32 cellular contexts compared by ENCODE assay signal in genomic region chr17:11404877-11405276, GRCh38.
"Had no signal": no experiment of that assay in that cellular context is flagged by ENCODE, and none has a peak within 500 bp of the region (broad histone marks: within the 10 kb centered on the region; RNA-seq: fewer than 3 reads in every experiment).

No MANE protein-coding gene starts in this region.

- H3K4me2 ChIP-seq: PC-9 had no signal

- ATAC-seq: Panc1, Right ventricle myocardium inferior, SK-N-SH treated with all-trans-retinoic acid at 6 μM for 48 hours had no signal

- H3K36me3 ChIP-seq: MG63, SJCRH30 had no signal

- H3K9me3 ChIP-seq: SJCRH30 had no signal

- H2AFZ ChIP-seq: PC-9 had no signal

- H3K4me1 ChIP-seq: SJCRH30 had no signal

- H3K27me3 ChIP-seq: MG63, SJCRH30 had no signal

- DNase-seq: Kasumi-1, KG1, NCI-H1048, NCI-H1092 treated with DMSO at 0.1 percent for 48 hours, NCI-H1417, NCI-H1436, NCI-H146, NCI-H1694, NCI-H187, NCI-H1930, NCI-H2029 treated with DMSO at 0.1 percent for 48 hours, NCI-H2081 treated with DMSO at 0.1 percent for 48 hours, NCI-H2107, NCI-H2171, NCI-H226, NCI-H446 treated with DMSO at 0.1 percent for 48 hours, NCI-H510A, NCI-H524, NCI-H526, NCI-H69, NCI-H748 treated with DMSO at 0.1 percent for 48 hours, NCI-H82, PC-9, SIG-M5 had no signal

- FAIRE-seq: RCC 7860 had no signal

- H3K4me3 ChIP-seq: MG63, PC-9, SJCRH30, SK-N-MC had no signal

- H3K27ac ChIP-seq: PC-9, RWPE1, SJCRH30, SK-N-MC had no signal
